Comparison of ENCODE assay signal across 8 cellular contexts in genomic region chr1:176374967-176375569, GRCh38.
DNase-seq lines count a peak whose midpoint lies in the region; ATAC-seq and TF ChIP-seq lines count a peak whose summit lies in the region.

No MANE protein-coding gene starts in this region.

- DNase-seq in AG09309 (ENCODE audit: low read depth) (peak; percentile 31), NCI-H2171 (lab: John Stamatoyannopoulos, UW) (peak; percentile 44), cerebellum (ENCODE audit: low spot score) (peak; percentile 55), left colon (peak; percentile 42 to 78)
- DNase-seq in stimulated activated CD4-positive, alpha-beta T cell treated with anti-CD3 and anti-CD28 coated beads, Interleukin-4, amount 100 ng/mL, for 24 hours: peak; percentile 69

- TF ChIP-seq CTCF in AG09309 (IDR thresholded peaks at IDR 0.05; ENCODE audit: control insufficient read depth, insufficient read depth, low read depth, low read length, missing control alignments) (peak; percentile 91), WI38 (IDR thresholded peaks at IDR 0.05; ENCODE audit: low read depth, low read length) (peak; percentile 76)

- ATAC-seq in GM18867 (IDR thresholded peaks at IDR 0.05; ENCODE audit: unreplicated experiment): peak; percentile 85
- peak; percentile 82 for ATAC-seq in HG03066 (IDR thresholded peaks at IDR 0.05; ENCODE audit: low read depth, unreplicated experiment)
- peak; percentile 70 for ATAC-seq in left colon

- intact Hi-C loops in left colon (cut with DNase I, micrococcal nuclease): loop anchor here in 1 of 2 donors (5.0 kb wide), 1 partner anchor 507 kb away; no protein-coding TSS in a partner anchor

- H3K4me3 ChIP-seq in AG09309 (ENCODE audit: control insufficient read depth, low read depth, low read length): no peak overlapping the region
- H3K4me3 ChIP-seq in WI38 (ENCODE audit: low read depth, low read length): no peak overlapping the region
